ENCODE assay signal across 12 cellular contexts in the genomic region with DNA sequence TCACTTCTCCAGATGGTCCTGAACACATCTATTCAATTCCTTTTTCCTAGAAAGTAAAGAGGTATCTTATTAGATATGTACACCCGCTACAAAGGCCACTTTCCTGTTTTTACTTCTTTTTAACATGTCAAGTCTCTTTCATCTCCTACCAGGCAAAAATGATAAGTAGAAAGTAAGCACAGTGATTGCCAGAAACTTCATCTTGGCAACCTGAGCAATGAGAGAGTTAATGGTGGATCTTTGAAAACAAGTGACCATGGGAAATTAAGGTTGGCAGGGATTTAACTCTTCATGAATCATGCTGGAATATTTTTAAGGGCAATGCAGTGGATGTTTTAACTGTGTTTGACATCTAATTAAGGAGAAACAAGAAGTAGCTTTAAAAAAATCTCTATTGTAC. TPM values are rescaled to one million over a fixed set of nuclear protein-coding genes. Genes with fewer than 3 reads are reported as not detected.
DNase-seq lines count a peak whose midpoint lies in the region; ATAC-seq and TF ChIP-seq lines count a peak whose summit lies in the region.
"Had no signal": no experiment of that assay in that cellular context is flagged by ENCODE, and none has a peak within 500 bp of the region (broad histone marks: within the 10 kb centered on the region; RNA-seq: fewer than 3 reads in every experiment).

No MANE protein-coding gene starts in this region.

- ATAC-seq in PC-3 (no peak), HG02884 (IDR thresholded peaks at IDR 0.05; ENCODE audit: unreplicated experiment) (no peak)
- ATAC-seq: gastrocnemius medialis, psoas muscle had no signal

- H3K9me2 ChIP-seq in PC-3 (replicated peaks; ENCODE audit: low read length), result no peaks in the 10 kb centered on the region

- TF ChIP-seq CTCF in PC-3 (conservative IDR thresholded peaks at IDR 0.05; ENCODE audit: low read depth, low read length) (no peak), fibroblast of lung (conservative IDR thresholded peaks at IDR 0.05 in 1 of 2, IDR thresholded peaks at IDR 0.05 in 1 of 2; ENCODE audit: low read depth in 1 of 2, low read length in 2 of 2) (no peak)

- CTCF ChIA-PET in PC-3 (lab: Charles Lee), result no interaction called here

- peaks cover 70% of the 10 kb centered on the region for H3K79me2 ChIP-seq in PC-3 (ENCODE audit: low read length)
- H3K79me2 ChIP-seq in fibroblast of lung (ENCODE audit: control insufficient read depth, insufficient read depth, low read length), result peaks cover 72% of the 10 kb centered on the region

- no TSS peak for BruUV-seq in PC-3 (replicated peaks; lab: Mats Ljungman, UMichigan)

- H4K20me1 ChIP-seq in PC-3 (ENCODE audit: low read length), result no peaks in the 10 kb centered on the region
- H4K20me1 ChIP-seq in fibroblast of lung (ENCODE audit: control insufficient read depth, extremely low read depth, insufficient read depth, low read length), result no peaks in the 10 kb centered on the region

- DNase-seq in EL (peak; percentile 41), PC-3 (peak; percentile 38), fibroblast of lung (ENCODE audit: low read depth in 2 of 2) (peak; percentile 61 to 68), NCI-H1694 treated with DMSO at 0.1 percent for 48 hours (lab: John Stamatoyannopoulos, UW) (no peak), OCI-M1 (lab: John Stamatoyannopoulos, UW) (no peak)
- no peak for DNase-seq in activated CD4-positive, CD25-positive, alpha-beta regulatory T cell treated with anti-CD3 and anti-CD28 coated beads, Interleukin-2, amount 50 U/mL, for 72 hours
- DNase-seq: activated CD8-positive, alpha-beta memory T cell treated with anti-CD3 and anti-CD28 coated beads, Interleukin-2, amount 50 U/mL, for 4 hours; gastrocnemius medialis; NCI-H1694; psoas muscle had no signal

- H3K9ac ChIP-seq in PC-3 (ENCODE audit: low read length) (peak overlapping the region; percentile 96), fibroblast of lung (ENCODE audit: insufficient read depth, low read length) (no peak overlapping the region), rectal smooth muscle tissue (ENCODE audit: low read length) (no peak overlapping the region)

- H2AFZ ChIP-seq in PC-3 (ENCODE audit: low read length) (no peak overlapping the region), fibroblast of lung (ENCODE audit: low read length) (no peak overlapping the region)

- H3K4me3 ChIP-seq in PC-3 (ENCODE audit: low read length) (peak overlapping the region; percentile 79), fibroblast of lung (replicated peaks in 1 of 4; ENCODE audit: control extremely low read depth in 1 of 4, insufficient read depth in 1 of 4, low read depth in 3 of 4, low read length in 4 of 4) (peak overlapping the region; percentile 68 to 94 (median 78)), rectal smooth muscle tissue (ENCODE audit: low read length) (peak overlapping the region; percentile 24)
- H3K4me3 ChIP-seq: gastrocnemius medialis, psoas muscle had no signal

- H3K9me3 ChIP-seq in PC-3 (ENCODE audit: low read length) (no peaks in the 10 kb centered on the region), fibroblast of lung (ENCODE audit: control insufficient read depth, insufficient read depth, low read depth, low read length) (no peaks in the 10 kb centered on the region)
- H3K9me3 ChIP-seq: gastrocnemius medialis, psoas muscle had no signal

- peak overlapping the region; percentile 94 for H3K27ac ChIP-seq in PC-3 (ENCODE audit: low read length)
- peak overlapping the region; percentile 24 for H3K27ac ChIP-seq in fibroblast of lung (ENCODE audit: insufficient read depth, low read length)
- H3K27ac ChIP-seq in rectal smooth muscle tissue (ENCODE audit: low read depth, low read length), result peak overlapping the region; percentile 27
- H3K27ac ChIP-seq: gastrocnemius medialis, psoas muscle had no signal

- POLR2A ChIA-PET in PC-3 (lab: Charles Lee; ENCODE audit: unreplicated experiment), result no interaction called here

- H3K36me3 ChIP-seq in PC-3 (ENCODE audit: low read depth, low read length), result no peaks in the 10 kb centered on the region
- H3K36me3 ChIP-seq in fibroblast of lung (ENCODE audit: control insufficient read depth, insufficient read depth, low read length), result no peaks in the 10 kb centered on the region
- H3K36me3 ChIP-seq in rectal smooth muscle tissue (ENCODE audit: control insufficient read depth, insufficient read depth, low read length), result no peaks in the 10 kb centered on the region
- H3K36me3 ChIP-seq: gastrocnemius medialis had no signal

- H3K4me2 ChIP-seq in PC-3 (ENCODE audit: low read length), result peak overlapping the region; percentile 81
- H3K4me2 ChIP-seq in fibroblast of lung (ENCODE audit: extremely low read depth, insufficient read depth, low read length), result peak overlapping the region; percentile 82

- intact Hi-C loops in PC-3 (cut with micrococcal nuclease), result loop anchor here (1.0 to 10.0 kb wide), 5 partner anchors 180 to 829 kb away; no protein-coding TSS in a partner anchor

- peaks cover 63% of the 10 kb centered on the region for H3K4me1 ChIP-seq in PC-3 (ENCODE audit: insufficient read depth, low read length)
- H3K4me1 ChIP-seq in fibroblast of lung (ENCODE audit: control insufficient read depth, extremely low read depth, insufficient read depth, low read length), result peaks cover 2% of the 10 kb centered on the region
- H3K4me1 ChIP-seq in rectal smooth muscle tissue (ENCODE audit: control insufficient read depth, insufficient read depth, low read length), result peaks cover 9% of the 10 kb centered on the region
- H3K4me1 ChIP-seq: psoas muscle had no signal

- H3K27me3 ChIP-seq in PC-3 (ENCODE audit: low read length) (no peaks in the 10 kb centered on the region), fibroblast of lung (ENCODE audit: control insufficient read depth, insufficient read depth, low read length) (no peaks in the 10 kb centered on the region), rectal smooth muscle tissue (ENCODE audit: control insufficient read depth, insufficient read depth, low read length) (no peaks in the 10 kb centered on the region)
- H3K27me3 ChIP-seq: gastrocnemius medialis had no signal

- no peaks in the 10 kb centered on the region for H3F3A ChIP-seq in PC-3 (ENCODE audit: low read length, unreplicated experiment)

RNA-seq across cellular contexts. Expression of a gene that starts 2.7 kb away (rescaled TPM):
- total RNA-seq in PC-3 (2014; rRNA removed) (13.7 and 16.9 TPM in 2 replicates), fibroblast of lung (19.5 and 60.8 TPM in 2 replicates)
- polyA plus RNA-seq in fibroblast of lung, result 45.2 and 84.3 TPM in 2 replicates
- polyA plus RNA-seq in fibroblast of lung (2012), result 24.8 and 52.1 TPM in 2 replicates
- polyA minus RNA-seq in fibroblast of lung (ENCODE audit: low replicate concordance), result 22.7 and 27.6 TPM in 2 replicates

Comparison
In these comparisons a context has a peak if more than half of its experiments do, and no peak if none do; other contexts are left out.
1. DNase-seq: peak in EL (single experiment), PC-3 (single experiment) and fibroblast of lung (2 of 2); none in activated CD4-positive, CD25-positive, alpha-beta regulatory T cell treated with anti-CD3 and anti-CD28 coated beads, Interleukin-2, amount 50 U/mL, for 72 hours (single experiment), NCI-H1694 treated with DMSO at 0.1 percent for 48 hours (single experiment) and OCI-M1 (single experiment).
2. H3K27ac ChIP-seq: peak in every context shown above with its lines; median percentile 94 in PC-3; 27 in rectal smooth muscle tissue; 24 in fibroblast of lung.
3. H3K4me3 ChIP-seq: peak in every context shown above with its lines; median percentile 79 in PC-3; 78 in fibroblast of lung; 24 in rectal smooth muscle tissue.